9 cellular contexts compared by ENCODE assay signal in the genomic region with DNA sequence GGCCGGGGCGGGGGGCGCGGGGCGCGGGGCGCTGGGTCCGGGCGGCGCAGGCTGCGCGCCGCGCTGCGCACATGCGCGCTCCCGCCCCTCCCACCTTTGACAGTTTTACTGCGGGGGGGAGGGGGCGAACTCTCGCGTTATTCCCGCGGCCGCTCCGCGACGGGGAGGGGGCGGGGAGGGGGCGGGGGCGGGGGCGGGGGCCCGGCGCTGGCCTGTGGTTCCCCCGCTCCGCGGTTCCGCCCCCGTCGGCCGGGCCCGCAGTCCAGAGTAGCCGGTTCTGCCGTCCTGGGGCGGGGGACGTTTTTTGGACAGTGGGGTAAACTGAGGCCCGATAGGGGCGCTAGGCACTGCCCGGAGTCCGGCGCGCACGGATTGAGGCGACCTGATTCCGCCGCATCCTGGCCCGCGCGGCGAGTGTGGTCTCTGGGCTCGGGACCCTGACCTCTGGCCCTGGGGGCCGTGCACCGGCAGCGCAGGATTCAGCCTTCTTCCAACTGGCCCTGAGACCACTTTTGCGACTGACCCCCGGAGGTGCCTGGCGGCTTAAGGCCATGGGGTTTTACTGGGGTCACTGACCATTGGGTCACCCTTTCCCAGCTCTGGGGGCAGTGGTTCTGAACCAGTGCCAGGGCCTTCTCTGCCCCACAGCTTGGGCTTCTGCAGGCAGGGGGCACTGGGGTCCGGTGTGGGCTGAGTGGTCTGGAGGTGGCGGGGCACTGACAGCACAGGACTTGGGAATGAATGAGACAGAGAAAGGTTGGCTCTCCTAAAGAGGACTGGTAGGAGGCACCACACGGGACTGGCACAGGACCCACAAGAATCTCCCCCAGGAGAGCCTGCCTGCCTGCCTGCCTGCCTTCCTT. TPM values are rescaled to one million over a fixed set of nuclear protein-coding genes. Genes with fewer than 3 reads are reported as not detected.
DNase-seq lines count a peak whose midpoint lies in the region; ATAC-seq, FAIRE-seq and TF ChIP-seq lines count a peak whose summit lies in the region.
"Had no signal": no experiment of that assay in that cellular context is flagged by ENCODE, and none has a peak within 500 bp of the region (broad histone marks: within the 10 kb centered on the region; RNA-seq: fewer than 3 reads in every experiment).

A gene with protein sequence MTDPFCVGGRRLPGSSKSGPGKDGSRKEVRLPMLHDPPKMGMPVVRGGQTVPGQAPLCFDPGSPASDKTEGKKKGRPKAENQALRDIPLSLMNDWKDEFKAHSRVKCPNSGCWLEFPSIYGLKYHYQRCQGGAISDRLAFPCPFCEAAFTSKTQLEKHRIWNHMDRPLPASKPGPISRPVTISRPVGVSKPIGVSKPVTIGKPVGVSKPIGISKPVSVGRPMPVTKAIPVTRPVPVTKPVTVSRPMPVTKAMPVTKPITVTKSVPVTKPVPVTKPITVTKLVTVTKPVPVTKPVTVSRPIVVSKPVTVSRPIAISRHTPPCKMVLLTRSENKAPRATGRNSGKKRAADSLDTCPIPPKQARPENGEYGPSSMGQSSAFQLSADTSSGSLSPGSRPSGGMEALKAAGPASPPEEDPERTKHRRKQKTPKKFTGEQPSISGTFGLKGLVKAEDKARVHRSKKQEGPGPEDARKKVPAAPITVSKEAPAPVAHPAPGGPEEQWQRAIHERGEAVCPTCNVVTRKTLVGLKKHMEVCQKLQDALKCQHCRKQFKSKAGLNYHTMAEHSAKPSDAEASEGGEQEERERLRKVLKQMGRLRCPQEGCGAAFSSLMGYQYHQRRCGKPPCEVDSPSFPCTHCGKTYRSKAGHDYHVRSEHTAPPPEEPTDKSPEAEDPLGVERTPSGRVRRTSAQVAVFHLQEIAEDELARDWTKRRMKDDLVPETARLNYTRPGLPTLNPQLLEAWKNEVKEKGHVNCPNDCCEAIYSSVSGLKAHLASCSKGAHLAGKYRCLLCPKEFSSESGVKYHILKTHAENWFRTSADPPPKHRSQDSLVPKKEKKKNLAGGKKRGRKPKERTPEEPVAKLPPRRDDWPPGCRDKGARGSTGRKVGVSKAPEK (minus strand): TSS at position 80 of the 863 bp plus-strand sequence. CDS start 1,980 bp downstream, outside the sequence.

- TF ChIP-seq CTCF in 22Rv1 (IDR thresholded peaks at IDR 0.05) (no peak), fibroblast of lung (conservative IDR thresholded peaks at IDR 0.05 in 1 of 2, IDR thresholded peaks at IDR 0.05 in 1 of 2; ENCODE audit: low read depth in 1 of 2, low read length in 2 of 2) (no peak), type B pancreatic cell (conservative IDR thresholded peaks at IDR 0.05) (no peak)

- H3K9ac ChIP-seq in fibroblast of lung (ENCODE audit: insufficient read depth, low read length) = peak within 1 kb of the TSS; percentile 77

- H3K36me3 ChIP-seq in fibroblast of lung (ENCODE audit: control insufficient read depth, insufficient read depth, low read length) = peaks cover 13% of the 10 kb centered on the region

- peak; percentile 46; the same call in 1 of the 2 replicates for TF ChIP-seq POLR2A in GM12891 (IDR thresholded peaks at IDR 0.05; ENCODE audit: low read depth, low read length)

- peak within 1 kb of the TSS; percentile 90 for H3K4me2 ChIP-seq in fibroblast of lung (ENCODE audit: extremely low read depth, insufficient read depth, low read length)

- no peaks in the 10 kb centered on the region for H3K27me3 ChIP-seq in fibroblast of lung (ENCODE audit: control insufficient read depth, insufficient read depth, low read length)

- H2AFZ ChIP-seq in fibroblast of lung (ENCODE audit: low read length) = peak within 1 kb of the TSS; percentile 57

- H3K4me3 ChIP-seq in fibroblast of lung (replicated peaks in 1 of 4; ENCODE audit: control extremely low read depth in 1 of 4, insufficient read depth in 1 of 4, low read depth in 3 of 4, low read length in 4 of 4) = peak within 1 kb of the TSS; percentile 66 to 73 (median 68)

- H3K79me2 ChIP-seq in fibroblast of lung (ENCODE audit: control insufficient read depth, insufficient read depth, low read length) = peaks cover 10% of the 10 kb centered on the region

- H3K27me3 Mint-ChIP-seq in activated T-cell treated with anti-CD3 and anti-CD28 coated beads, Interleukin-2, amount 50 U/mL, for 24 hours = no peaks in the 10 kb centered on the region
- H3K27me3 Mint-ChIP-seq in naive B cell (no peaks in the 10 kb centered on the region), type B pancreatic cell (no peaks in the 10 kb centered on the region)

- H3K36me3 Mint-ChIP-seq in activated T-cell treated with anti-CD3 and anti-CD28 coated beads, Interleukin-2, amount 50 U/mL, for 24 hours (ENCODE audit: low read depth) = peaks cover 51% of the 10 kb centered on the region
- peaks cover 0 to 7% of the 10 kb centered on the region in 2 donors for H3K36me3 Mint-ChIP-seq in naive B cell
- H3K36me3 Mint-ChIP-seq in type B pancreatic cell = no peaks in the 10 kb centered on the region

- no peaks in the 10 kb centered on the region for H3K9me3 ChIP-seq in fibroblast of lung (ENCODE audit: control insufficient read depth, insufficient read depth, low read depth, low read length)

- peak within 1 kb of the TSS; percentile 89 for H3K27ac Mint-ChIP-seq in activated T-cell treated with anti-CD3 and anti-CD28 coated beads, Interleukin-2, amount 50 U/mL, for 24 hours
- H3K27ac Mint-ChIP-seq in naive B cell = peak within 1 kb of the TSS in 4 of 6 donors; percentile 36 to 74 (median 60)
- H3K27ac Mint-ChIP-seq in type B pancreatic cell = no peak within 1 kb of the TSS

- peaks cover 11% of the 10 kb centered on the region for H3K4me1 ChIP-seq in fibroblast of lung (ENCODE audit: control insufficient read depth, extremely low read depth, insufficient read depth, low read length)

- peaks cover 32% of the 10 kb centered on the region for H3K4me1 Mint-ChIP-seq in activated T-cell treated with anti-CD3 and anti-CD28 coated beads, Interleukin-2, amount 50 U/mL, for 24 hours (ENCODE audit: low read depth)
- H3K4me1 Mint-ChIP-seq in naive B cell (peaks cover 21 to 31% (median 24%) of the 10 kb centered on the region in 3 donors), type B pancreatic cell (ENCODE audit: unreplicated experiment) (peaks cover 4% of the 10 kb centered on the region)

- H3K27ac ChIP-seq in 22Rv1 (peak within 1 kb of the TSS; percentile 77), fibroblast of lung (ENCODE audit: insufficient read depth, low read length) (peak within 1 kb of the TSS; percentile 54)

- H4K20me1 ChIP-seq in fibroblast of lung (ENCODE audit: control insufficient read depth, extremely low read depth, insufficient read depth, low read length) = no peaks in the 10 kb centered on the region

- peak within 1 kb of the TSS; percentile 86 for H3K4me3 Mint-ChIP-seq in activated T-cell treated with anti-CD3 and anti-CD28 coated beads, Interleukin-2, amount 50 U/mL, for 24 hours
- H3K4me3 Mint-ChIP-seq in naive B cell (peak within 1 kb of the TSS; percentile 76 to 91 (median 86)), type B pancreatic cell (peak within 1 kb of the TSS; percentile 83)

- no peaks in the 10 kb centered on the region for H3K9me3 Mint-ChIP-seq in activated T-cell treated with anti-CD3 and anti-CD28 coated beads, Interleukin-2, amount 50 U/mL, for 24 hours
- H3K9me3 Mint-ChIP-seq in naive B cell (peaks cover 0 to 5% (median 0%) of the 10 kb centered on the region in 7 donors), type B pancreatic cell (no peaks in the 10 kb centered on the region)

- DNase-seq in GM12891 (ENCODE audit: insufficient read length, low spot score) = peak; percentile 80
- peak; percentile 23 for DNase-seq in NCI-H526 treated with DMSO at 0.1 percent for 48 hours (lab: John Stamatoyannopoulos, UW)
- DNase-seq in activated T-cell treated with anti-CD3 and anti-CD28 coated beads, Interleukin-2, amount 50 U/mL, for 24 hours = peak; percentile 76
- DNase-seq in fibroblast of lung (ENCODE audit: low read depth in 2 of 2) = peak; percentile 50 to 66
- peak; percentile 32 for DNase-seq in naive B cell
- peak; percentile 81 for DNase-seq in type B pancreatic cell (ENCODE audit: extremely low spot score, unreplicated experiment)

- FAIRE-seq in GM12891 (lab: Jason Lieb, UNC) = no peak
- FAIRE-seq: GM18507 had no signal

- ATAC-seq in naive B cell (ENCODE audit: low read depth in 2 of 2) = peak; percentile 46
- ATAC-seq in HG02588 (IDR thresholded peaks at IDR 0.05; ENCODE audit: unreplicated experiment) = no peak

TF ChIP-seq in GM12891, 5 proteins besides CTCF, POLR2A, EP300 and RAD21:
- no peak for TF ChIP-seq PAX5 (IDR thresholded peaks at IDR 0.05; ENCODE audit: insufficient read depth, low read length, severe bottlenecking)
- TF ChIP-seq POU2F2 (IDR thresholded peaks at IDR 0.05; ENCODE audit: low read depth, low read length) = no peak
- TF ChIP-seq POLR2AphosphoS5 (IDR thresholded peaks at IDR 0.05; ENCODE audit: low read depth, low read length) = no peak
- no peak for TF ChIP-seq TAF1 (IDR thresholded peaks at IDR 0.05; ENCODE audit: low read depth, low read length)
- TF ChIP-seq SPI1 (IDR thresholded peaks at IDR 0.05; ENCODE audit: low read depth, low read length) = no peak

RNA-seq across cellular contexts. Expression of the gene that starts here (rescaled TPM):
- polyA plus RNA-seq in GM12891 (2012; ENCODE audit: low read depth, missing spikeins) = 12.5 TPM
- total RNA-seq in fibroblast of lung (6.4 and 8.4 TPM in 2 replicates), type B pancreatic cell (ENCODE audit: low replicate concordance) (34.7 and 40.8 TPM in 2 replicates)
- polyA plus RNA-seq in fibroblast of lung (3.5 and 3.7 TPM in 2 replicates), naive B cell (ENCODE audit: low read depth in 6 of 6) (under 1 TPM in 5 of 6 donors, not detected in 1; 0.16 to 0.69 (median 0.60) TPM)
- polyA plus RNA-seq in fibroblast of lung (2012) = 12.4 and 12.9 TPM in 2 replicates
- polyA minus RNA-seq in fibroblast of lung (ENCODE audit: low replicate concordance) = 11.4 and 14.8 TPM in 2 replicates

Comparison
In these comparisons a context has a peak if more than half of its experiments do, and no peak if none do; other contexts are left out.
1. Peak in DNase-seq and ATAC-seq in naive B cell; RNA of the gene not detected or under 1 TPM.
2. DNase-seq: peak in every context shown above with its lines; median percentile 81 in type B pancreatic cell; 80 in GM12891; 76 in activated T-cell treated with anti-CD3 and anti-CD28 coated beads, Interleukin-2, amount 50 U/mL, for 24 hours; 58 in fibroblast of lung; 32 in naive B cell; 23 in NCI-H526 treated with DMSO at 0.1 percent for 48 hours.